10 cellular contexts compared by ENCODE assay signal in genomic region chr4:38254825-38255224, GRCh38.
"Had no signal": no experiment of that assay in that cellular context is flagged by ENCODE, and none has a peak within 500 bp of the region (broad histone marks: within the 10 kb centered on the region; RNA-seq: fewer than 3 reads in every experiment).

No MANE protein-coding gene starts in this region.

- DNase-seq: H9, HCEC 1CT, HFFc6, IMR-90, KBM-7 had no signal

- H3K9ac ChIP-seq: KMS-11 had no signal

- H3K4me3 Mint-ChIP-seq: GM23338, H9, HFFc6 had no signal

- H3K4me3 ChIP-seq: GM23338 had no signal

- FAIRE-seq: H1, H54 had no signal

- H3K27ac Mint-ChIP-seq: GM23338, H9, HFFc6 had no signal

- H3K4me2 ChIP-seq: GM23338, KMS-11 had no signal

- H2AFZ ChIP-seq: GM23338 had no signal

- H3K27ac ChIP-seq: HL-60, KMS-11 had no signal

- ATAC-seq: GM23338 had no signal
